22 cellular contexts compared by ENCODE assay signal in genomic region chr7:128591705-128592104, GRCh38.
"Had no signal": no experiment of that assay in that cellular context is flagged by ENCODE, and none has a peak within 500 bp of the region (broad histone marks: within the 10 kb centered on the region; RNA-seq: fewer than 3 reads in every experiment).

No MANE protein-coding gene starts in this region.

- H3K9me3 ChIP-seq: left lung, mucosa of descending colon, ovary, sigmoid colon, thoracic aorta, upper lobe of right lung had no signal

- FAIRE-seq: keratinocyte had no signal

- H3K4me3 ChIP-seq: coronary artery, left lung, mucosa of descending colon, ovary, sigmoid colon, thoracic aorta, upper lobe of right lung had no signal

- ATAC-seq: activated CD8-positive, alpha-beta memory T cell treated with anti-CD3 and anti-CD28 coated beads, Interleukin-2, amount 10 ng/mL, durations not matched to agents 7 days and 5 days; esophagus mucosa; left lung; mucosa of descending colon; naive thymus-derived CD8-positive, alpha-beta T cell; stimulated activated memory B cell treated with anti-CD40 and anti-IgM and Interleukin-4, amounts not matched to agents 10 μg/mL and 1 μg/mL and 100 μg/mL, for 72 hours; upper lobe of right lung had no signal

- H3K4me1 ChIP-seq: left lung, sigmoid colon, upper lobe of right lung had no signal

- H3K27me3 ChIP-seq: left lung, ovary, sigmoid colon, upper lobe of right lung had no signal

- H3K27ac Mint-ChIP-seq: activated CD4-positive, alpha-beta memory T cell treated with anti-CD3 and anti-CD28 coated beads, Interleukin-2, amount 10 ng/mL, durations not matched to agents 7 days and 5 days; activated CD8-positive, alpha-beta memory T cell treated with anti-CD3 and anti-CD28 coated beads, Interleukin-2, amount 10 ng/mL, durations not matched to agents 7 days and 5 days; activated naive CD8-positive, alpha-beta T cell treated with anti-CD3 and anti-CD28 coated beads for 36 hours; stimulated activated memory B cell treated with anti-CD40 and anti-IgM and Interleukin-4, amounts not matched to agents 10 μg/mL and 1 μg/mL and 100 μg/mL, for 72 hours had no signal

- H3K27ac ChIP-seq: coronary artery, left lung, ovary, sigmoid colon, thoracic aorta, upper lobe of right lung had no signal

- DNase-seq: activated CD4-positive, alpha-beta memory T cell treated with anti-CD3 and anti-CD28 coated beads, Interleukin-2, amount 10 ng/mL, durations not matched to agents 7 days and 5 days; activated CD4-positive, alpha-beta T cell treated with anti-CD3 and anti-CD28 coated beads for 48 hours; activated CD4-positive, CD25-positive, alpha-beta regulatory T cell; activated CD8-positive, alpha-beta memory T cell treated with anti-CD3 and anti-CD28 coated beads, Interleukin-2, amount 10 ng/mL, durations not matched to agents 7 days and 5 days; activated naive CD8-positive, alpha-beta T cell treated with anti-CD3 and anti-CD28 coated beads for 36 hours; amniotic stem cell; central memory CD4-positive, alpha-beta T cell; left lung; mucosa of descending colon; naive thymus-derived CD8-positive, alpha-beta T cell; ovary; sigmoid colon; stimulated activated CD4-positive, alpha-beta T cell treated with anti-CD3 and anti-CD28 coated beads, Interleukin-4, amount 100 ng/mL, for 4 hours; T-helper 1 cell; T-helper 9 cell; upper lobe of right lung had no signal

- H3K36me3 ChIP-seq: ovary had no signal

- H3K9me3 Mint-ChIP-seq: activated CD4-positive, alpha-beta memory T cell treated with anti-CD3 and anti-CD28 coated beads, Interleukin-2, amount 10 ng/mL, durations not matched to agents 7 days and 5 days; activated naive CD8-positive, alpha-beta T cell treated with anti-CD3 and anti-CD28 coated beads for 36 hours; memory B cell; naive thymus-derived CD8-positive, alpha-beta T cell; stimulated activated memory B cell treated with anti-CD40 and anti-IgM and Interleukin-4, amounts not matched to agents 10 μg/mL and 1 μg/mL and 100 μg/mL, for 72 hours had no signal
